1 cellular context compared by ENCODE assay signal in the genomic region with DNA sequence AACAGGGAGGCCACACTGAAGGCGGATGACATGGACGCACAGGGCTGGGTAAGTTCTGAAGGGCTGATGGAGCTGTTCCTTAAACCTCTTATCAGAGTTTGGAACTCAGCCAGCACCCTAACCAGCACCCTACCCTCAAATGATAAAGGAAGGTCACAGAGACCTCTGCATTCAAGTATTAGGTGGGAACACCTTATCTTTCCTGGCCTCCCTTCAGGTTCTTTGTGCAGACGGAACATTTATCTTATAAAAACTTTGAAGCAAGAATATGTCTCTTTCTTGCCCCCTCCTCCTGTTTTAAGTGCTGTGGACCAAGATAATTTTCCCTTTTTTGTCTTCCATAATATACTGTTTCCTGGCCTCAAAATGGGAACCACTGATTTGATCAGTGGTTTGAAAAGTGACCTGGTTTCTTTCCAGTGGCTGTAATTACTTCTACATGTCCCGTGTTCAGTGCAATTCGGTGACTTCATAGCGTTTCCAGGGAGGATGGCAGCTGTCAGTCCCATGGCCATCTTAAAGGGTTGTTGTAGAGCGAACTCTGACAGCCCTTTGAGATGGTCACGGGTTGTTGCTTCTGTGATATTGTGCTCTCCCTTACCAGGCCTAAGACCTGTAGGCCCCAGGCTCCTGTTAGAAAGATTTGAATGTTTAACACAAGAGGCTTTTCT.
A peak's percentile ranks its signal among the peaks of the same experiment; 100 is the strongest.
TF ChIP-seq lines count a peak whose summit lies in the region.

No MANE protein-coding gene starts in this region.

TF ChIP-seq in K562, 482 proteins besides CTCF, POLR2A, EP300 and RAD21 (continued from another document and continues in another):
- TF ChIP-seq GABPB2 (CRISPR knock-in tag; conservative IDR thresholded peaks at IDR 0.05) (no peak), HSF4 (CRISPR knock-in tag; IDR thresholded peaks at IDR 0.05; ENCODE audit: borderline replicate concordance) (no peak), ZNF24 (IDR thresholded peaks at IDR 0.05) (no peak; the same call in 1 of the 2 replicates), ELF2 (CRISPR knock-in tag; IDR thresholded peaks at IDR 0.05) (no peak), SP1 (CRISPR knock-in tag; IDR thresholded peaks at IDR 0.05) (peak; percentile 44; the same call in 1 of the 2 replicates), ATF1 (CRISPR knock-in tag; IDR thresholded peaks at IDR 0.05) (no peak), ATF1 (tag; IDR thresholded peaks at IDR 0.05) (peak; percentile 10), ZNF695 (CRISPR knock-in tag; IDR thresholded peaks at IDR 0.05) (no peak), SIN3B (IDR thresholded peaks at IDR 0.05; ENCODE audit: low read depth) (no peak), RBBP5 (IDR thresholded peaks at IDR 0.05; ENCODE audit: borderline replicate concordance, insufficient read depth, low read length, poor library complexity, severe bottlenecking) (no peak), NFRKB (IDR thresholded peaks at IDR 0.05; ENCODE audit: low read depth) (peak; percentile 50; the same call in 1 of the 2 replicates), ZSCAN32 (CRISPR knock-in tag; IDR thresholded peaks at IDR 0.05) (no peak), ZNF780A (CRISPR knock-in tag; IDR thresholded peaks at IDR 0.05) (no peak), SMAD1 (IDR thresholded peaks at IDR 0.05; ENCODE audit: low read depth, low read length, partially characterized antibody) (no peak), RFX5 (IDR thresholded peaks at IDR 0.05; ENCODE audit: low read depth, low read length) (no peak), DIDO1 (tag; IDR thresholded peaks at IDR 0.05; ENCODE audit: low read depth) (no peak), SOX6 (IDR thresholded peaks at IDR 0.05) (peak; percentile 98), CREM (IDR thresholded peaks at IDR 0.05; ENCODE audit: low read depth) (peak; percentile 23; the same call in 1 of the 2 replicates), BCL6 (CRISPR knock-in tag; IDR thresholded peaks at IDR 0.05) (no peak), KLF10 (CRISPR knock-in tag; IDR thresholded peaks at IDR 0.05) (no peak), ZBTB17 (CRISPR knock-in tag; IDR thresholded peaks at IDR 0.05) (no peak), ZNF436 (CRISPR knock-in tag; IDR thresholded peaks at IDR 0.05) (no peak)
- TF ChIP-seq, protein P1, sequence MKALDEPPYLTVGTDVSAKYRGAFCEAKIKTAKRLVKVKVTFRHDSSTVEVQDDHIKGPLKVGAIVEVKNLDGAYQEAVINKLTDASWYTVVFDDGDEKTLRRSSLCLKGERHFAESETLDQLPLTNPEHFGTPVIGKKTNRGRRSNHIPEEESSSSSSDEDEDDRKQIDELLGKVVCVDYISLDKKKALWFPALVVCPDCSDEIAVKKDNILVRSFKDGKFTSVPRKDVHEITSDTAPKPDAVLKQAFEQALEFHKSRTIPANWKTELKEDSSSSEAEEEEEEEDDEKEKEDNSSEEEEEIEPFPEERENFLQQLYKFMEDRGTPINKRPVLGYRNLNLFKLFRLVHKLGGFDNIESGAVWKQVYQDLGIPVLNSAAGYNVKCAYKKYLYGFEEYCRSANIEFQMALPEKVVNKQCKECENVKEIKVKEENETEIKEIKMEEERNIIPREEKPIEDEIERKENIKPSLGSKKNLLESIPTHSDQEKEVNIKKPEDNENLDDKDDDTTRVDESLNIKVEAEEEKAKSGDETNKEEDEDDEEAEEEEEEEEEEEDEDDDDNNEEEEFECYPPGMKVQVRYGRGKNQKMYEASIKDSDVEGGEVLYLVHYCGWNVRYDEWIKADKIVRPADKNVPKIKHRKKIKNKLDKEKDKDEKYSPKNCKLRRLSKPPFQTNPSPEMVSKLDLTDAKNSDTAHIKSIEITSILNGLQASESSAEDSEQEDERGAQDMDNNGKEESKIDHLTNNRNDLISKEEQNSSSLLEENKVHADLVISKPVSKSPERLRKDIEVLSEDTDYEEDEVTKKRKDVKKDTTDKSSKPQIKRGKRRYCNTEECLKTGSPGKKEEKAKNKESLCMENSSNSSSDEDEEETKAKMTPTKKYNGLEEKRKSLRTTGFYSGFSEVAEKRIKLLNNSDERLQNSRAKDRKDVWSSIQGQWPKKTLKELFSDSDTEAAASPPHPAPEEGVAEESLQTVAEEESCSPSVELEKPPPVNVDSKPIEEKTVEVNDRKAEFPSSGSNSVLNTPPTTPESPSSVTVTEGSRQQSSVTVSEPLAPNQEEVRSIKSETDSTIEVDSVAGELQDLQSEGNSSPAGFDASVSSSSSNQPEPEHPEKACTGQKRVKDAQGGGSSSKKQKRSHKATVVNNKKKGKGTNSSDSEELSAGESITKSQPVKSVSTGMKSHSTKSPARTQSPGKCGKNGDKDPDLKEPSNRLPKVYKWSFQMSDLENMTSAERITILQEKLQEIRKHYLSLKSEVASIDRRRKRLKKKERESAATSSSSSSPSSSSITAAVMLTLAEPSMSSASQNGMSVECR (CRISPR knock-in tag; IDR thresholded peaks at IDR 0.05): no peak
- TF ChIP-seq, protein P2, sequence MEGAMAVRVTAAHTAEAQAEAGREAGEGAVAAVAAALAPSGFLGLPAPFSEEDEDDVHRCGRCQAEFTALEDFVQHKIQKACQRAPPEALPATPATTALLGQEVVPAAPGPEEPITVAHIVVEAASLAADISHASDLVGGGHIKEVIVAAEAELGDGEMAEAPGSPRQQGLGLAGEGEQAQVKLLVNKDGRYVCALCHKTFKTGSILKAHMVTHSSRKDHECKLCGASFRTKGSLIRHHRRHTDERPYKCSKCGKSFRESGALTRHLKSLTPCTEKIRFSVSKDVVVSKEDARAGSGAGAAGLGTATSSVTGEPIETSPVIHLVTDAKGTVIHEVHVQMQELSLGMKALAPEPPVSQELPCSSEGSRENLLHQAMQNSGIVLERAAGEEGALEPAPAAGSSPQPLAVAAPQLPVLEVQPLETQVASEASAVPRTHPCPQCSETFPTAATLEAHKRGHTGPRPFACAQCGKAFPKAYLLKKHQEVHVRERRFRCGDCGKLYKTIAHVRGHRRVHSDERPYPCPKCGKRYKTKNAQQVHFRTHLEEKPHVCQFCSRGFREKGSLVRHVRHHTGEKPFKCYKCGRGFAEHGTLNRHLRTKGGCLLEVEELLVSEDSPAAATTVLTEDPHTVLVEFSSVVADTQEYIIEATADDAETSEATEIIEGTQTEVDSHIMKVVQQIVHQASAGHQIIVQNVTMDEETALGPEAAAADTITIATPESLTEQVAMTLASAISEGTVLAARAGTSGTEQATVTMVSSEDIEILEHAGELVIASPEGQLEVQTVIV (CRISPR knock-in tag; IDR thresholded peaks at IDR 0.05; ENCODE audit: borderline replicate concordance): no peak
- TF ChIP-seq, protein P3, sequence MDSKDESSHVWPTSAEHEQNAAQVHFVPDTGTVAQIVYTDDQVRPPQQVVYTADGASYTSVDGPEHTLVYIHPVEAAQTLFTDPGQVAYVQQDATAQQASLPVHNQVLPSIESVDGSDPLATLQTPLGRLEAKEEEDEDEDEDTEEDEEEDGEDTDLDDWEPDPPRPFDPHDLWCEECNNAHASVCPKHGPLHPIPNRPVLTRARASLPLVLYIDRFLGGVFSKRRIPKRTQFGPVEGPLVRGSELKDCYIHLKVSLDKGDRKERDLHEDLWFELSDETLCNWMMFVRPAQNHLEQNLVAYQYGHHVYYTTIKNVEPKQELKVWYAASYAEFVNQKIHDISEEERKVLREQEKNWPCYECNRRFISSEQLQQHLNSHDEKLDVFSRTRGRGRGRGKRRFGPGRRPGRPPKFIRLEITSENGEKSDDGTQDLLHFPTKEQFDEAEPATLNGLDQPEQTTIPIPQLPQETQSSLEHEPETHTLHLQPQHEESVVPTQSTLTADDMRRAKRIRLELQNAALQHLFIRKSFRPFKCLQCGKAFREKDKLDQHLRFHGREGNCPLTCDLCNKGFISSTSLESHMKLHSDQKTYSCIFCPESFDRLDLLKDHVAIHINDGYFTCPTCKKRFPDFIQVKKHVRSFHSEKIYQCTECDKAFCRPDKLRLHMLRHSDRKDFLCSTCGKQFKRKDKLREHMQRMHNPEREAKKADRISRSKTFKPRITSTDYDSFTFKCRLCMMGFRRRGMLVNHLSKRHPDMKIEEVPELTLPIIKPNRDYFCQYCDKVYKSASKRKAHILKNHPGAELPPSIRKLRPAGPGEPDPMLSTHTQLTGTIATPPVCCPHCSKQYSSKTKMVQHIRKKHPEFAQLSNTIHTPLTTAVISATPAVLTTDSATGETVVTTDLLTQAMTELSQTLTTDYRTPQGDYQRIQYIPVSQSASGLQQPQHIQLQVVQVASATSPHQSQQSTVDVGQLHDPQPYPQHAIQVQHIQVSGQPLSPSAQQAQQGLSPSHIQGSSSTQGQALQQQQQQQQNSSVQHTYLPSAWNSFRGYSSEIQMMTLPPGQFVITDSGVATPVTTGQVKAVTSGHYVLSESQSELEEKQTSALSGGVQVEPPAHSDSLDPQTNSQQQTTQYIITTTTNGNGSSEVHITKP (IDR thresholded peaks at IDR 0.05; ENCODE audit: partially characterized antibody): peak; percentile 72
- TF ChIP-seq, protein P4, sequence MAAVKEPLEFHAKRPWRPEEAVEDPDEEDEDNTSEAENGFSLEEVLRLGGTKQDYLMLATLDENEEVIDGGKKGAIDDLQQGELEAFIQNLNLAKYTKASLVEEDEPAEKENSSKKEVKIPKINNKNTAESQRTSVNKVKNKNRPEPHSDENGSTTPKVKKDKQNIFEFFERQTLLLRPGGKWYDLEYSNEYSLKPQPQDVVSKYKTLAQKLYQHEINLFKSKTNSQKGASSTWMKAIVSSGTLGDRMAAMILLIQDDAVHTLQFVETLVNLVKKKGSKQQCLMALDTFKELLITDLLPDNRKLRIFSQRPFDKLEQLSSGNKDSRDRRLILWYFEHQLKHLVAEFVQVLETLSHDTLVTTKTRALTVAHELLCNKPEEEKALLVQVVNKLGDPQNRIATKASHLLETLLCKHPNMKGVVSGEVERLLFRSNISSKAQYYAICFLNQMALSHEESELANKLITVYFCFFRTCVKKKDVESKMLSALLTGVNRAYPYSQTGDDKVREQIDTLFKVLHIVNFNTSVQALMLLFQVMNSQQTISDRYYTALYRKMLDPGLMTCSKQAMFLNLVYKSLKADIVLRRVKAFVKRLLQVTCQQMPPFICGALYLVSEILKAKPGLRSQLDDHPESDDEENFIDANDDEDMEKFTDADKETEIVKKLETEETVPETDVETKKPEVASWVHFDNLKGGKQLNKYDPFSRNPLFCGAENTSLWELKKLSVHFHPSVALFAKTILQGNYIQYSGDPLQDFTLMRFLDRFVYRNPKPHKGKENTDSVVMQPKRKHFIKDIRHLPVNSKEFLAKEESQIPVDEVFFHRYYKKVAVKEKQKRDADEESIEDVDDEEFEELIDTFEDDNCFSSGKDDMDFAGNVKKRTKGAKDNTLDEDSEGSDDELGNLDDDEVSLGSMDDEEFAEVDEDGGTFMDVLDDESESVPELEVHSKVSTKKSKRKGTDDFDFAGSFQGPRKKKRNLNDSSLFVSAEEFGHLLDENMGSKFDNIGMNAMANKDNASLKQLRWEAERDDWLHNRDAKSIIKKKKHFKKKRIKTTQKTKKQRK (IDR thresholded peaks at IDR 0.05; ENCODE audit: borderline replicate concordance, low read depth, low read length): no peak
- TF ChIP-seq, protein P5, sequence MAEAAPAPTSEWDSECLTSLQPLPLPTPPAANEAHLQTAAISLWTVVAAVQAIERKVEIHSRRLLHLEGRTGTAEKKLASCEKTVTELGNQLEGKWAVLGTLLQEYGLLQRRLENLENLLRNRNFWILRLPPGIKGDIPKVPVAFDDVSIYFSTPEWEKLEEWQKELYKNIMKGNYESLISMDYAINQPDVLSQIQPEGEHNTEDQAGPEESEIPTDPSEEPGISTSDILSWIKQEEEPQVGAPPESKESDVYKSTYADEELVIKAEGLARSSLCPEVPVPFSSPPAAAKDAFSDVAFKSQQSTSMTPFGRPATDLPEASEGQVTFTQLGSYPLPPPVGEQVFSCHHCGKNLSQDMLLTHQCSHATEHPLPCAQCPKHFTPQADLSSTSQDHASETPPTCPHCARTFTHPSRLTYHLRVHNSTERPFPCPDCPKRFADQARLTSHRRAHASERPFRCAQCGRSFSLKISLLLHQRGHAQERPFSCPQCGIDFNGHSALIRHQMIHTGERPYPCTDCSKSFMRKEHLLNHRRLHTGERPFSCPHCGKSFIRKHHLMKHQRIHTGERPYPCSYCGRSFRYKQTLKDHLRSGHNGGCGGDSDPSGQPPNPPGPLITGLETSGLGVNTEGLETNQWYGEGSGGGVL (CRISPR knock-in tag; IDR thresholded peaks at IDR 0.05): no peak
- TF ChIP-seq, protein P6, sequence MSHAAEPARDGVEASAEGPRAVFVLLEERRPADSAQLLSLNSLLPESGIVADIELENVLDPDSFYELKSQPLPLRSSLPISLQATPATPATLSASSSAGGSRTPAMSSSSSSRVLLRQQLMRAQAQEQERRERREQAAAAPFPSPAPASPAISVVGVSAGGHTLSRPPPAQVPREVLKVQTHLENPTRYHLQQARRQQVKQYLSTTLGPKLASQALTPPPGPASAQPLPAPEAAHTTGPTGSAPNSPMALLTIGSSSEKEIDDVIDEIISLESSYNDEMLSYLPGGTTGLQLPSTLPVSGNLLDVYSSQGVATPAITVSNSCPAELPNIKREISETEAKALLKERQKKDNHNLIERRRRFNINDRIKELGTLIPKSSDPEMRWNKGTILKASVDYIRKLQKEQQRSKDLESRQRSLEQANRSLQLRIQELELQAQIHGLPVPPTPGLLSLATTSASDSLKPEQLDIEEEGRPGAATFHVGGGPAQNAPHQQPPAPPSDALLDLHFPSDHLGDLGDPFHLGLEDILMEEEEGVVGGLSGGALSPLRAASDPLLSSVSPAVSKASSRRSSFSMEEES (CRISPR knock-in tag; IDR thresholded peaks at IDR 0.05): peak; percentile 40
- TF ChIP-seq, protein P7, sequence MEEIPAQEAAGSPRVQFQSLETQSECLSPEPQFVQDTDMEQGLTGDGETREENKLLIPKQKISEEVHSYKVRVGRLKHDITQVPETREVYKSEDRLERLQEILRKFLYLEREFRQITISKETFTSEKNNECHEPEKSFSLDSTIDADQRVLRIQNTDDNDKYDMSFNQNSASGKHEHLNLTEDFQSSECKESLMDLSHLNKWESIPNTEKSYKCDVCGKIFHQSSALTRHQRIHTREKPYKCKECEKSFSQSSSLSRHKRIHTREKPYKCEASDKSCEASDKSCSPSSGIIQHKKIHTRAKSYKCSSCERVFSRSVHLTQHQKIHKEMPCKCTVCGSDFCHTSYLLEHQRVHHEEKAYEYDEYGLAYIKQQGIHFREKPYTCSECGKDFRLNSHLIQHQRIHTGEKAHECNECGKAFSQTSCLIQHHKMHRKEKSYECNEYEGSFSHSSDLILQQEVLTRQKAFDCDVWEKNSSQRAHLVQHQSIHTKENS (CRISPR knock-in tag; IDR thresholded peaks at IDR 0.05): no peak
- TF ChIP-seq, protein P8, sequence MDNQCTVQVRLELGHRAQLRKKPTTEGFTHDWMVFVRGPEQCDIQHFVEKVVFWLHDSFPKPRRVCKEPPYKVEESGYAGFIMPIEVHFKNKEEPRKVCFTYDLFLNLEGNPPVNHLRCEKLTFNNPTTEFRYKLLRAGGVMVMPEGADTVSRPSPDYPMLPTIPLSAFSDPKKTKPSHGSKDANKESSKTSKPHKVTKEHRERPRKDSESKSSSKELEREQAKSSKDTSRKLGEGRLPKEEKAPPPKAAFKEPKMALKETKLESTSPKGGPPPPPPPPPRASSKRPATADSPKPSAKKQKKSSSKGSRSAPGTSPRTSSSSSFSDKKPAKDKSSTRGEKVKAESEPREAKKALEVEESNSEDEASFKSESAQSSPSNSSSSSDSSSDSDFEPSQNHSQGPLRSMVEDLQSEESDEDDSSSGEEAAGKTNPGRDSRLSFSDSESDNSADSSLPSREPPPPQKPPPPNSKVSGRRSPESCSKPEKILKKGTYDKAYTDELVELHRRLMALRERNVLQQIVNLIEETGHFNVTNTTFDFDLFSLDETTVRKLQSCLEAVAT (IDR thresholded peaks at IDR 0.05): peak in 1 of 2 experiments; percentile 55; a peak in 2 of 4 replicates
- TF ChIP-seq, protein P9, sequence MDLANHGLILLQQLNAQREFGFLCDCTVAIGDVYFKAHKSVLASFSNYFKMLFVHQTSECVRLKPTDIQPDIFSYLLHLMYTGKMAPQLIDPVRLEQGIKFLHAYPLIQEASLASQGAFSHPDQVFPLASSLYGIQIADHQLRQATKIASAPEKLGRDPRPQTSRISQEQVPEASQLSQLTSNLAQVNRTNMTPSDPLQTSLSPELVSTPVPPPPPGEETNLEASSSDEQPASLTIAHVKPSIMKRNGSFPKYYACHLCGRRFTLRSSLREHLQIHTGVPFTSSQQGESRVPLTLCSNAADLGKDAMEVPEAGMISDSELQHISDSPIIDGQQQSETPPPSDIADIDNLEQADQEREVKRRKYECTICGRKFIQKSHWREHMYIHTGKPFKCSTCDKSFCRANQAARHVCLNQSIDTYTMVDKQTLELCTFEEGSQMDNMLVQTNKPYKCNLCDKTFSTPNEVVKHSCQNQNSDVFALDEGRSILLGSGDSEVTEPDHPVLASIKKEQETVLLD (IDR thresholded peaks at IDR 0.05): peak; percentile 79; the same call in 1 of the 2 replicates
